Comparison of ENCODE assay signal across 2 cellular contexts in genomic region chr15:78361956-78362506, GRCh38.
A peak's percentile ranks its signal among the peaks of the same experiment; 100 is the strongest.
TF ChIP-seq lines count a peak whose summit lies in the region.

No MANE protein-coding gene starts in this region.

TF ChIP-seq in HEK293, 187 proteins besides CTCF, POLR2A, EP300 and RAD21 (continued from another document):
- TF ChIP-seq, protein P1, sequence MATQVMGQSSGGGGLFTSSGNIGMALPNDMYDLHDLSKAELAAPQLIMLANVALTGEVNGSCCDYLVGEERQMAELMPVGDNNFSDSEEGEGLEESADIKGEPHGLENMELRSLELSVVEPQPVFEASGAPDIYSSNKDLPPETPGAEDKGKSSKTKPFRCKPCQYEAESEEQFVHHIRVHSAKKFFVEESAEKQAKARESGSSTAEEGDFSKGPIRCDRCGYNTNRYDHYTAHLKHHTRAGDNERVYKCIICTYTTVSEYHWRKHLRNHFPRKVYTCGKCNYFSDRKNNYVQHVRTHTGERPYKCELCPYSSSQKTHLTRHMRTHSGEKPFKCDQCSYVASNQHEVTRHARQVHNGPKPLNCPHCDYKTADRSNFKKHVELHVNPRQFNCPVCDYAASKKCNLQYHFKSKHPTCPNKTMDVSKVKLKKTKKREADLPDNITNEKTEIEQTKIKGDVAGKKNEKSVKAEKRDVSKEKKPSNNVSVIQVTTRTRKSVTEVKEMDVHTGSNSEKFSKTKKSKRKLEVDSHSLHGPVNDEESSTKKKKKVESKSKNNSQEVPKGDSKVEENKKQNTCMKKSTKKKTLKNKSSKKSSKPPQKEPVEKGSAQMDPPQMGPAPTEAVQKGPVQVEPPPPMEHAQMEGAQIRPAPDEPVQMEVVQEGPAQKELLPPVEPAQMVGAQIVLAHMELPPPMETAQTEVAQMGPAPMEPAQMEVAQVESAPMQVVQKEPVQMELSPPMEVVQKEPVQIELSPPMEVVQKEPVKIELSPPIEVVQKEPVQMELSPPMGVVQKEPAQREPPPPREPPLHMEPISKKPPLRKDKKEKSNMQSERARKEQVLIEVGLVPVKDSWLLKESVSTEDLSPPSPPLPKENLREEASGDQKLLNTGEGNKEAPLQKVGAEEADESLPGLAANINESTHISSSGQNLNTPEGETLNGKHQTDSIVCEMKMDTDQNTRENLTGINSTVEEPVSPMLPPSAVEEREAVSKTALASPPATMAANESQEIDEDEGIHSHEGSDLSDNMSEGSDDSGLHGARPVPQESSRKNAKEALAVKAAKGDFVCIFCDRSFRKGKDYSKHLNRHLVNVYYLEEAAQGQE (tag by site-specific recombination; IDR thresholded peaks at IDR 0.05): no peak
- peak; percentile 88 for TF ChIP-seq ZNF623 (tag by site-specific recombination; IDR thresholded peaks at IDR 0.05)
TF ChIP-seq in HEK293: peak in this region for 1.

TF ChIP-seq in WTC11, 78 proteins besides CTCF, POLR2A, EP300 and RAD21 (continued from another document):
- TF ChIP-seq, protein P2, sequence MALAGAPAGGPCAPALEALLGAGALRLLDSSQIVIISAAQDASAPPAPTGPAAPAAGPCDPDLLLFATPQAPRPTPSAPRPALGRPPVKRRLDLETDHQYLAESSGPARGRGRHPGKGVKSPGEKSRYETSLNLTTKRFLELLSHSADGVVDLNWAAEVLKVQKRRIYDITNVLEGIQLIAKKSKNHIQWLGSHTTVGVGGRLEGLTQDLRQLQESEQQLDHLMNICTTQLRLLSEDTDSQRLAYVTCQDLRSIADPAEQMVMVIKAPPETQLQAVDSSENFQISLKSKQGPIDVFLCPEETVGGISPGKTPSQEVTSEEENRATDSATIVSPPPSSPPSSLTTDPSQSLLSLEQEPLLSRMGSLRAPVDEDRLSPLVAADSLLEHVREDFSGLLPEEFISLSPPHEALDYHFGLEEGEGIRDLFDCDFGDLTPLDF (CRISPR knock-in tag; IDR thresholded peaks at IDR 0.05): no peak
- TF ChIP-seq, protein P3, sequence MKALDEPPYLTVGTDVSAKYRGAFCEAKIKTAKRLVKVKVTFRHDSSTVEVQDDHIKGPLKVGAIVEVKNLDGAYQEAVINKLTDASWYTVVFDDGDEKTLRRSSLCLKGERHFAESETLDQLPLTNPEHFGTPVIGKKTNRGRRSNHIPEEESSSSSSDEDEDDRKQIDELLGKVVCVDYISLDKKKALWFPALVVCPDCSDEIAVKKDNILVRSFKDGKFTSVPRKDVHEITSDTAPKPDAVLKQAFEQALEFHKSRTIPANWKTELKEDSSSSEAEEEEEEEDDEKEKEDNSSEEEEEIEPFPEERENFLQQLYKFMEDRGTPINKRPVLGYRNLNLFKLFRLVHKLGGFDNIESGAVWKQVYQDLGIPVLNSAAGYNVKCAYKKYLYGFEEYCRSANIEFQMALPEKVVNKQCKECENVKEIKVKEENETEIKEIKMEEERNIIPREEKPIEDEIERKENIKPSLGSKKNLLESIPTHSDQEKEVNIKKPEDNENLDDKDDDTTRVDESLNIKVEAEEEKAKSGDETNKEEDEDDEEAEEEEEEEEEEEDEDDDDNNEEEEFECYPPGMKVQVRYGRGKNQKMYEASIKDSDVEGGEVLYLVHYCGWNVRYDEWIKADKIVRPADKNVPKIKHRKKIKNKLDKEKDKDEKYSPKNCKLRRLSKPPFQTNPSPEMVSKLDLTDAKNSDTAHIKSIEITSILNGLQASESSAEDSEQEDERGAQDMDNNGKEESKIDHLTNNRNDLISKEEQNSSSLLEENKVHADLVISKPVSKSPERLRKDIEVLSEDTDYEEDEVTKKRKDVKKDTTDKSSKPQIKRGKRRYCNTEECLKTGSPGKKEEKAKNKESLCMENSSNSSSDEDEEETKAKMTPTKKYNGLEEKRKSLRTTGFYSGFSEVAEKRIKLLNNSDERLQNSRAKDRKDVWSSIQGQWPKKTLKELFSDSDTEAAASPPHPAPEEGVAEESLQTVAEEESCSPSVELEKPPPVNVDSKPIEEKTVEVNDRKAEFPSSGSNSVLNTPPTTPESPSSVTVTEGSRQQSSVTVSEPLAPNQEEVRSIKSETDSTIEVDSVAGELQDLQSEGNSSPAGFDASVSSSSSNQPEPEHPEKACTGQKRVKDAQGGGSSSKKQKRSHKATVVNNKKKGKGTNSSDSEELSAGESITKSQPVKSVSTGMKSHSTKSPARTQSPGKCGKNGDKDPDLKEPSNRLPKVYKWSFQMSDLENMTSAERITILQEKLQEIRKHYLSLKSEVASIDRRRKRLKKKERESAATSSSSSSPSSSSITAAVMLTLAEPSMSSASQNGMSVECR (CRISPR knock-in tag; IDR thresholded peaks at IDR 0.05; ENCODE audit: borderline replicate concordance): no peak
- TF ChIP-seq ZNF232 (CRISPR knock-in tag; IDR thresholded peaks at IDR 0.05) (no peak), AR (CRISPR knock-in tag; IDR thresholded peaks at IDR 0.05) (no peak)
- TF ChIP-seq, protein P4, sequence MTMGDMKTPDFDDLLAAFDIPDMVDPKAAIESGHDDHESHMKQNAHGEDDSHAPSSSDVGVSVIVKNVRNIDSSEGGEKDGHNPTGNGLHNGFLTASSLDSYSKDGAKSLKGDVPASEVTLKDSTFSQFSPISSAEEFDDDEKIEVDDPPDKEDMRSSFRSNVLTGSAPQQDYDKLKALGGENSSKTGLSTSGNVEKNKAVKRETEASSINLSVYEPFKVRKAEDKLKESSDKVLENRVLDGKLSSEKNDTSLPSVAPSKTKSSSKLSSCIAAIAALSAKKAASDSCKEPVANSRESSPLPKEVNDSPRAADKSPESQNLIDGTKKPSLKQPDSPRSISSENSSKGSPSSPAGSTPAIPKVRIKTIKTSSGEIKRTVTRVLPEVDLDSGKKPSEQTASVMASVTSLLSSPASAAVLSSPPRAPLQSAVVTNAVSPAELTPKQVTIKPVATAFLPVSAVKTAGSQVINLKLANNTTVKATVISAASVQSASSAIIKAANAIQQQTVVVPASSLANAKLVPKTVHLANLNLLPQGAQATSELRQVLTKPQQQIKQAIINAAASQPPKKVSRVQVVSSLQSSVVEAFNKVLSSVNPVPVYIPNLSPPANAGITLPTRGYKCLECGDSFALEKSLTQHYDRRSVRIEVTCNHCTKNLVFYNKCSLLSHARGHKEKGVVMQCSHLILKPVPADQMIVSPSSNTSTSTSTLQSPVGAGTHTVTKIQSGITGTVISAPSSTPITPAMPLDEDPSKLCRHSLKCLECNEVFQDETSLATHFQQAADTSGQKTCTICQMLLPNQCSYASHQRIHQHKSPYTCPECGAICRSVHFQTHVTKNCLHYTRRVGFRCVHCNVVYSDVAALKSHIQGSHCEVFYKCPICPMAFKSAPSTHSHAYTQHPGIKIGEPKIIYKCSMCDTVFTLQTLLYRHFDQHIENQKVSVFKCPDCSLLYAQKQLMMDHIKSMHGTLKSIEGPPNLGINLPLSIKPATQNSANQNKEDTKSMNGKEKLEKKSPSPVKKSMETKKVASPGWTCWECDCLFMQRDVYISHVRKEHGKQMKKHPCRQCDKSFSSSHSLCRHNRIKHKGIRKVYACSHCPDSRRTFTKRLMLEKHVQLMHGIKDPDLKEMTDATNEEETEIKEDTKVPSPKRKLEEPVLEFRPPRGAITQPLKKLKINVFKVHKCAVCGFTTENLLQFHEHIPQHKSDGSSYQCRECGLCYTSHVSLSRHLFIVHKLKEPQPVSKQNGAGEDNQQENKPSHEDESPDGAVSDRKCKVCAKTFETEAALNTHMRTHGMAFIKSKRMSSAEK (CRISPR knock-in tag; IDR thresholded peaks at IDR 0.05; ENCODE audit: borderline replicate concordance): no peak
